ENCODE assay signal across 1 cellular context in genomic region chr17:7217113-7217987, GRCh38.
A peak's percentile ranks its signal among the peaks of the same experiment; 100 is the strongest.
TF ChIP-seq lines count a peak whose summit lies in the region.

No MANE protein-coding gene starts in this region.

TF ChIP-seq in HepG2, 621 proteins besides CTCF, POLR2A, EP300 and RAD21:
- TF ChIP-seq TRAFD1 (CRISPR knock-in tag; IDR thresholded peaks at IDR 0.05; ENCODE audit: borderline replicate concordance) (no peak), ZNF652 (CRISPR knock-in tag; IDR thresholded peaks at IDR 0.05; ENCODE audit: borderline replicate concordance, low read depth) (peak; percentile 94), MIER2 (CRISPR knock-in tag; IDR thresholded peaks at IDR 0.05) (no peak), ZNF740 (CRISPR knock-in tag; IDR thresholded peaks at IDR 0.05) (peak; percentile 65; the same call in 1 of the 2 replicates), PATZ1 (CRISPR knock-in tag; IDR thresholded peaks at IDR 0.05) (peak; percentile 42; the same call in 1 of the 2 replicates), ZSCAN25 (CRISPR knock-in tag; IDR thresholded peaks at IDR 0.05) (peak; percentile 95), THAP11 (CRISPR knock-in tag; IDR thresholded peaks at IDR 0.05) (0 out of 2 replicates have a peak, but pooled peaks have one; percentile 34), KDM4B (CRISPR knock-in tag; IDR thresholded peaks at IDR 0.05) (no peak), ZNF263 (CRISPR knock-in tag; IDR thresholded peaks at IDR 0.05) (peak; percentile 67)
